8 cellular contexts compared by ENCODE assay signal in the genomic region with DNA sequence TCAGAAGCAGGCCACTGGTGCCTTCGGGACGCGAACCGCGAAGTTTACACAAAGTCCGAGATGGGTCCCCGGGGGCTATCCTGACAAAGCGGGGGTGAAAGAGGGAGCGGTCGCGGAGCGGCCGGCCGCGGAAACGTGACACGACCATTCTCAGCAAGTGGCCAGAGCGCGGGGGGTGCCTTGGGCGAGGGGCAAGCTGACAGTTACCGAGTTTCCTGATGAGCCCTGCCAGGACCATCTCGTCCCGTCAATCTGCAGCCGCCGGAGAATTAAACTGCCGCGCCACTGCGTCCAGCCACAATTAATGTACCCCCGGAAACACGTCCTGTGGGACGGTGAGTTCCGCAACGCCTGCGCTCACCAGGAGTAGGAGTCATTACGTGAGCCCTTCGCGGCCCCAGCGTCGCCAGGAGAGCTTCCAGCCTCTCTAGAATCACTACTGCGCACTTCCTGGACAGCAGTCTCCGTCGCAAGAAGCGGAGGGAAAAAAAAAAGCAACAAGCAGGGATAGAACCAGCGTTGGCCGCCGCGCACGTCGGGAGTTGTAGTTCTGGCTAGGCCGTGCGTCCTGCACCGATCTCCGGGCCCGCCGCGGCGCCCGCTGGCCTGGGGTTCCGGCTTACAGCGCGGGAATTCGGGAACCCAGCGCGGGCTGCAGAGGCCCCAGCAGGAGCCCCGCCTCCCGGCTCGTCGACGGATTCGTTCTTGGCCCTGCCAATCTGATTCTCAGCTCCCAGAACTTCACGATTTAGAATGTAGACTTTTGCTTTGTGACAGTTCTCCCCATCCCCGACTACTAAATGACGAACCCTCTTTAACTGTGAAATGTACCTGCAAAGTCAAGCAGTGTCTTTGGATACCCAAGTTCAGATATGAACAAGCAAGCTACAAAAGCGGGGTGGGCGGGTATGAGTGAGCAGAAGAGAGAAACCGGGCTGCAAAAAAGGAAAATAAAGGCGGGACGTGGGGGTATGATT. TPM values are rescaled to one million over a fixed set of nuclear protein-coding genes. Genes with fewer than 3 reads are reported as not detected.
A peak's percentile ranks its signal among the peaks of the same experiment; 100 is the strongest.
DNase-seq lines count a peak whose midpoint lies in the region; ATAC-seq, FAIRE-seq and TF ChIP-seq lines count a peak whose summit lies in the region.

A gene with protein sequence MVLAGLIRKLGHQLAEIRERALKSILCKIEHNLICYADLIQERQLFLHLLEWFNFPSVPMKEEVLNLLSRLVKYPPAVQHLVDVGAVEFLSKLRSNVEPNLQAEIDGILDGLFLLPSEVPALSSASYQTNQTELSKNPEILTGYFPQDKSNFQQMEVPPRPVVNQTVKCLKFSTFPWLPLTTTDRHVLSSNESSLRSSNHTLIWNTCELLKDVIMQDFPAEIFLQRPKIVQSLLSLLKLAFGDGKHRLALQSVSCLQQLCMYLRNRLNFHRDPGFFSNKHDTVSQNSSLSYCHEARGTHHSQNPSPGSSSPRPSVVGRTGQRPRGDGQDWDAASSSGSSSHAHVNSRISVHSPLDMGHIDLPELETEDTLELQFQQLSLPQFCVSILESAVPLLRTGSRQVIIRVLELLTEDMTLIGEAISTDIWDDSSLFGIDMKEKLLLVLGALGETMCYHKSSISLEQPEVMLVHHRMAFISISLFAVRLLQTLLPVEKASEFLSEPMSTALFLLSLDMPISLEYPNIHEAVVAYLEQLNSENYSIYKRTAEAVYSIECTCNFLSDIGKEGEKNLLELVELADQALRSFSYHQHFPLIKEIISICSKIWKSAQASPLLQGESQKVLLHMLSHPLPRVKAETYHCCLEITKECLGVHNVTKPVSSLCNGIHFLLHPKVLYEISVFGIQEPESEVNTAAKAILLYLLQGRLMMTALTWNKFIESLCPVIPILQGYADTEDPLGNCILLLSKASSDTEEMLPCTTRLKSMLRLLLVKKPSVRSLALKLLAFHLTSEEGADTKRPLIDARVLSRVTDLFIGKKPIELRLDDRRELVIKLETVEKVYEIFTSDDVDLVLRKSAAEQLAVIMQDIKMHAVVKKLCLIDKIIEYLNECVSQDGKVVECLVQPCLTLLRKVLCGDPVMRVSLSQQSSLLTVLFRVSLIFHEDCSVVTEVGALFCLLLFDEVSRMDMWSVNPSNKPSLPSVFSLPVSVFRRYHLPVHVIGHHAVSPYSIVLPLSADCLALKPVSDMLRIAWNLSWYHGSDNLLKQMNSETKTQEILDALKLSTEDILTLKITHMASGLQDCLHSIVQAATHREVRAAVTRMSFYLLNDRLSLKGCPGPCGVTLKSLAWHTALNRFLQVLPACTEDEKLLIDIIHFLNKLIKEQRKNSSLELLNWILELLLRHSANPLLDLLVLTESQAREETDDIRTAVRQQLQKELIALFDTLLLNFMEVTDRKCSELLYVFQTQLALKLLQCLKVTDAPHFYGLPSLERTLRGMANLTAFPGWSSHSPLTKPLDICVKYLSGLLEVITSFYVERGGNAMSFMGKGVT (N-terminal part only) (minus strand): TSS at position 267 of the 977 bp plus-strand sequence. CDS start 29 bp downstream, at position 238.

- H3K36me3 ChIP-seq in pancreas: no peaks in the 10 kb centered on the region
- peaks cover 4% of the 10 kb centered on the region in 3 donors for H3K36me3 ChIP-seq in tibial artery

- WGBS in pancreas, 2 donors: 0% methylated on average over 78 of the region's 78 CpGs

- H3K27me3 ChIP-seq in pancreas: no peaks in the 10 kb centered on the region
- no peaks in the 10 kb centered on the region for H3K27me3 ChIP-seq in tibial artery

- H3K27ac ChIP-seq in pancreas (peak within 1 kb of the TSS; percentile 81 to 99 (median 92)), tibial artery (peak within 1 kb of the TSS; percentile 91 to 93)

- H3K4me3 ChIP-seq in GM12864 (ENCODE audit: low read depth, low read length): peak within 1 kb of the TSS; percentile 81
- peak within 1 kb of the TSS; percentile 44 to 79 (median 69) for H3K4me3 ChIP-seq in pancreas
- peak within 1 kb of the TSS; percentile 71 to 80 for H3K4me3 ChIP-seq in tibial artery

- peak; percentile 85 for DNase-seq in GM12864 (ENCODE audit: low read depth)
- peak; percentile 90 to 100 (median 100) for DNase-seq in NCI-H1417 (lab: John Stamatoyannopoulos, UW)
- DNase-seq in SW 1271 (lab: John Stamatoyannopoulos, UW): peak; percentile 53 to 86
- peak; percentile 89 for DNase-seq in activated naive CD8-positive, alpha-beta T cell treated with anti-CD3 and anti-CD28 coated beads, Interleukin-2, amount 50 U/mL, for 16 hours (ENCODE audit: low read depth, low spot score)
- DNase-seq in Right ventricle myocardium inferior (ENCODE audit: missing footprints): peak; percentile 97
- DNase-seq in pancreas: peak; percentile 91 to 95 (median 92)
- DNase-seq in tibial artery: peak; percentile 91 to 96

- ATAC-seq in HG02759 (IDR thresholded peaks at IDR 0.05; ENCODE audit: unreplicated experiment) (peak; percentile 97), Right ventricle myocardium inferior (peak; percentile 100), pancreas (peak; percentile 99 to 100 (median 100))

- no peak for TF ChIP-seq CTCF in GM12864 (IDR thresholded peaks at IDR 0.05; ENCODE audit: low read depth, low read length, missing control alignments)
- no peak for TF ChIP-seq CTCF in pancreas (IDR thresholded peaks at IDR 0.05)
- TF ChIP-seq CTCF in tibial artery (IDR thresholded peaks at IDR 0.05): no peak

- H3K9me3 ChIP-seq in pancreas (no peaks in the 10 kb centered on the region), tibial artery (no peaks in the 10 kb centered on the region)

- peak; percentile 75 for FAIRE-seq in pancreas (lab: Jason Lieb, UNC)

- H3K4me1 ChIP-seq in pancreas (peaks cover 0 to 13% (median 7%) of the 10 kb centered on the region in 3 donors), tibial artery (peaks cover 0 to 17% (median 5%) of the 10 kb centered on the region in 4 donors)

- intact Hi-C loops in Right ventricle myocardium inferior (cut with DNase I) (loop anchor here (2.0 kb wide), 2 partner anchors 83 to 229 kb away; a partner anchor contains a TSS), pancreas (cut with DNase I) (no loop called here), tibial artery (cut with DNase I; ENCODE audit: low total_unique reads) (loop anchor here (5.0 kb wide), 1 partner anchor 82 kb away; a partner anchor contains a TSS)

RNA-seq across cellular contexts. Expression of the gene that starts here (rescaled TPM):
- total RNA-seq in Right ventricle myocardium inferior: 9.4 TPM
- total RNA-seq in pancreas: 1 to 10 TPM; 3.2 to 7.2 (median 4.5) TPM
- polyA plus RNA-seq in pancreas: 1 to 10 TPM; 2.5 to 5.9 TPM

Comparison
In these comparisons a context has a peak if more than half of its experiments do, and no peak if none do; other contexts are left out.
1. Peak in every context shown above with its lines: DNase-seq, ATAC-seq, H3K4me3 ChIP-seq and H3K27ac ChIP-seq.
2. intact Hi-C loops: an anchor here in Right ventricle myocardium inferior (2.0 kb wide) and tibial artery (5.0 kb wide); none called in pancreas.